In genomic region chr11:25613899-25614298, GRCh38 we compare ENCODE assay signal across 32 cellular contexts.
"Had no signal": no experiment of that assay in that cellular context is flagged by ENCODE, and none has a peak within 500 bp of the region (broad histone marks: within the 10 kb centered on the region; RNA-seq: fewer than 3 reads in every experiment).

No MANE protein-coding gene starts in this region.

- H3K9me2 ChIP-seq: SK-N-SH had no signal

- H3K9me3 ChIP-seq: MG63, Peyer's patch, SJSA1, SK-N-SH had no signal

- H3K4me1 ChIP-seq: Peyer's patch, SJSA1 had no signal

- H3K4me2 ChIP-seq: SK-N-SH had no signal

- H3K36me3 ChIP-seq: MG63, Peyer's patch, SJSA1 had no signal

- DNase-seq: Kasumi-1, MG63, NCI-H1048, NCI-H1092 treated with DMSO at 0.1 percent for 48 hours, NCI-H1105 treated with DMSO at 0.1 percent for 48 hours, NCI-H1417, NCI-H1436, NCI-H146, NCI-H1694, NCI-H187, NCI-H1930, NCI-H2029 treated with DMSO at 0.1 percent for 48 hours, NCI-H2081 treated with DMSO at 0.1 percent for 48 hours, NCI-H2107, NCI-H2171, NCI-H226, NCI-H446 treated with DMSO at 0.1 percent for 48 hours, NCI-H510A, NCI-H524, NCI-H526, NCI-H69, NCI-H748 treated with DMSO at 0.1 percent for 48 hours, NCI-H82, PC-3, Peyer's patch, Right ventricle myocardium superior, RPMI8226, SHP77 treated with DMSO at 0.1 percent for 48 hours, SK-N-SH, SW 1271, T-helper 1 cell had no signal

- ATAC-seq: PC-3 had no signal

- H3K4me3 ChIP-seq: MG63, Peyer's patch, SJSA1 had no signal

- H3K9ac ChIP-seq: SK-N-SH had no signal

- H3K27ac ChIP-seq: Peyer's patch, SJSA1 had no signal

- H3K27me3 ChIP-seq: MG63, Peyer's patch, SJSA1 had no signal
